Comparison of ENCODE assay signal across 14 cellular contexts in genomic region chr3:150743508-150743907, GRCh38. TPM values are rescaled to one million over a fixed set of nuclear protein-coding genes. Genes with fewer than 3 reads are reported as not detected.
DNase-seq lines count a peak whose midpoint lies in the region; TF ChIP-seq lines count a peak whose summit lies in the region.
"Had no signal": no experiment of that assay in that cellular context is flagged by ENCODE, and none has a peak within 500 bp of the region (broad histone marks: within the 10 kb centered on the region; RNA-seq: fewer than 3 reads in every experiment).

No MANE protein-coding gene starts in this region.

- no peak overlapping the region for H2AFZ ChIP-seq in trophoblast cell (ENCODE audit: insufficient read depth, low read length, poor library complexity)

- H3K4me2 ChIP-seq in trophoblast cell (ENCODE audit: low read length): no peak overlapping the region

- WGBS in trophoblast cell (ENCODE audit: extremely low coverage, insufficient coverage, insufficient read length): no CpG with 5 or more reads among the region's 2 CpGs

- no peaks in the 10 kb centered on the region for H3K27me3 ChIP-seq in trophoblast cell (ENCODE audit: insufficient read depth, low read length)
- H3K27me3 ChIP-seq: heart right ventricle had no signal

- no peaks in the 10 kb centered on the region for H3K9me3 ChIP-seq in trophoblast cell (ENCODE audit: insufficient read depth, low read depth, low read length)
- H3K9me3 ChIP-seq: heart right ventricle had no signal

- no peak overlapping the region for H3K14ac ChIP-seq in trophoblast cell (ENCODE audit: low read length)

- peak overlapping the region; percentile 56 for H3K27ac ChIP-seq in trophoblast cell (ENCODE audit: low read depth, low read length)

- H3K9me3 Mint-ChIP-seq in Calu3 (ENCODE audit: low read depth, unreplicated experiment) (peaks cover 3% of the 10 kb centered on the region), chondrocyte (ENCODE audit: low read depth) (no peaks in the 10 kb centered on the region)
- H3K9me3 Mint-ChIP-seq: dendritic cell treated with granulocyte-macrophage colony-stimulating factor and Interleukin-4, amounts not matched to agents 40 ng/mL and 50 ng/mL, for 4 days had no signal

- no peaks in the 10 kb centered on the region for H3K27me3 Mint-ChIP-seq in Calu3 (ENCODE audit: unreplicated experiment)
- H3K27me3 Mint-ChIP-seq in chondrocyte (ENCODE audit: low read depth): no peaks in the 10 kb centered on the region
- H3K27me3 Mint-ChIP-seq: dendritic cell treated with granulocyte-macrophage colony-stimulating factor and Interleukin-4, amounts not matched to agents 40 ng/mL and 50 ng/mL, for 4 days had no signal

- no TSS peak for BruUV-seq in Calu3 (replicated peaks; lab: Mats Ljungman, UMichigan)

- no peak overlapping the region for H3K4me3 ChIP-seq in trophoblast cell (ENCODE audit: low read depth, low read length)
- H3K4me3 ChIP-seq: heart right ventricle had no signal

- H4K8ac ChIP-seq in trophoblast cell (ENCODE audit: low read depth, low read length): peak overlapping the region; percentile 32

- no peak overlapping the region for H3K4ac ChIP-seq in trophoblast cell (ENCODE audit: low read depth, low read length)

- DNase-seq in Calu3 (peak; percentile 27), NCI-H226 (peak; percentile 63), chondrocyte (ENCODE audit: low spot score) (no peak), trophoblast cell (peak in 1 of 2 donors; percentile 34), NCI-H446 (lab: John Stamatoyannopoulos, UW) (no peak), NCI-H2196 (lab: John Stamatoyannopoulos, UW; ENCODE audit: unreplicated experiment) (no peak), D341Med (ENCODE audit: low spot score) (no peak), HuH-7.5 (ENCODE audit: low spot score) (no peak)
- DNase-seq: GDM1, heart right ventricle, KG1, NCI-H526 treated with DMSO at 0.1 percent for 48 hours had no signal

- no peak for TF ChIP-seq CTCF in Calu3 (IDR thresholded peaks at IDR 0.05; ENCODE audit: unreplicated experiment)
- no peak for TF ChIP-seq CTCF in chondrocyte (IDR thresholded peaks at IDR 0.05)

- H2BK120ac ChIP-seq in trophoblast cell (ENCODE audit: insufficient read depth, low read length, poor library complexity): no peak overlapping the region

- CTCF ChIA-PET in Calu3 (lab: Charles Lee): interaction anchor here (0.8 to 1.6 kb wide), 4 partner anchors 9 to 26 kb away, joined by 3 to 5 read pairs (median 4); no protein-coding TSS in a partner anchor

- H3K23ac ChIP-seq in trophoblast cell (ENCODE audit: low read length): no peak overlapping the region

- H3K9ac ChIP-seq in trophoblast cell (ENCODE audit: low read length): no peak overlapping the region

- H3K36me3 ChIP-seq in trophoblast cell (ENCODE audit: control insufficient read depth in 1 of 2, insufficient read depth in 2 of 2, low read length in 2 of 2): peaks cover 6 to 15% of the 10 kb centered on the region in 2 experiments

- H2AK5ac ChIP-seq in trophoblast cell (ENCODE audit: low read length): no peak overlapping the region

- no peak overlapping the region for H4K12ac ChIP-seq in trophoblast cell (ENCODE audit: low read depth, low read length)

- H2BK12ac ChIP-seq in trophoblast cell (ENCODE audit: low read length): no peak overlapping the region

- H3K4me1 Mint-ChIP-seq in Calu3 (ENCODE audit: low read depth, unreplicated experiment): peaks cover 52% of the 10 kb centered on the region
- H3K4me1 Mint-ChIP-seq in chondrocyte (ENCODE audit: low read depth): peaks cover 75% of the 10 kb centered on the region

- H2BK5ac ChIP-seq in trophoblast cell (ENCODE audit: low read depth, low read length, poor library complexity): no peak overlapping the region

- peak overlapping the region; percentile 62 for H3K27ac Mint-ChIP-seq in Calu3 (ENCODE audit: unreplicated experiment)
- H3K27ac Mint-ChIP-seq in chondrocyte (ENCODE audit: unreplicated experiment): peak overlapping the region; percentile 94
- H3K27ac Mint-ChIP-seq: dendritic cell treated with granulocyte-macrophage colony-stimulating factor and Interleukin-4, amounts not matched to agents 40 ng/mL and 50 ng/mL, for 4 days had no signal

- no peak overlapping the region for H4K91ac ChIP-seq in trophoblast cell (ENCODE audit: low read depth, low read length)

- H3K4me3 Mint-ChIP-seq in Calu3 (ENCODE audit: low read depth, unreplicated experiment): no peak overlapping the region
- H3K4me3 Mint-ChIP-seq in chondrocyte (ENCODE audit: unreplicated experiment): no peak overlapping the region
- H3K4me3 Mint-ChIP-seq: dendritic cell treated with granulocyte-macrophage colony-stimulating factor and Interleukin-4, amounts not matched to agents 40 ng/mL and 50 ng/mL, for 4 days had no signal

- peaks cover 4% of the 10 kb centered on the region for H3K79me2 ChIP-seq in trophoblast cell (ENCODE audit: control insufficient read depth, insufficient read depth, low read length, poor library complexity)

- H3K36me3 Mint-ChIP-seq in Calu3 (ENCODE audit: insufficient read depth, unreplicated experiment) (peaks cover 30% of the 10 kb centered on the region), chondrocyte (ENCODE audit: low read depth) (peaks cover 10% of the 10 kb centered on the region)

- no peak overlapping the region for H3K18ac ChIP-seq in trophoblast cell (ENCODE audit: low read length)

- intact Hi-C loops in Calu3 (cut with micrococcal nuclease; ENCODE audit: unreplicated experiment): no loop called here

- peaks cover 9 to 19% of the 10 kb centered on the region in 2 experiments for H3K4me1 ChIP-seq in trophoblast cell (ENCODE audit: control insufficient read depth in 1 of 2, insufficient read depth in 2 of 2, low read length in 2 of 2)

- peaks cover 1% of the 10 kb centered on the region for H3K79me1 ChIP-seq in trophoblast cell (ENCODE audit: low read length)

RNA-seq across cellular contexts. Expression of gene SIAH2, which starts 19.5 kb away (rescaled TPM):
- total RNA-seq in Calu3 (2022) (30.6 and 33.6 TPM in 2 replicates), chondrocyte (24.3 to 39.7 TPM (median 39.2 TPM) in 3 replicates)
- polyA plus RNA-seq in trophoblast cell (2013): 85.5 and 90.6 TPM in 2 replicates

RNA-seq across cellular contexts. Expression of gene ERICH6, which starts 39.8 kb away (rescaled TPM):
- 0.29 TPM in 1 of 2 replicates, not detected in the other for total RNA-seq in Calu3 (2022)
- total RNA-seq in chondrocyte: not detected in 3 replicates
- 0.03 and 0.06 TPM in 2 replicates for polyA plus RNA-seq in trophoblast cell (2013)
- total RNA-seq: T-helper 2 cell treated with Interferon-gamma antibody and Interleukin-4, amounts not matched to agents 100 ng/mL and 5 ng/mL, for 36 hours had no signal
- polyA plus RNA-seq: heart right ventricle had no signal

Comparison
In these comparisons a context has a peak if more than half of its experiments do, and no peak if none do; other contexts are left out.
1. DNase-seq: peak in Calu3 (single experiment) and NCI-H226 (single experiment); none in chondrocyte (single experiment), NCI-H446 (0 of 2), NCI-H2196 (single experiment), D341Med (single experiment) and HuH-7.5 (single experiment).